In the genomic region with DNA sequence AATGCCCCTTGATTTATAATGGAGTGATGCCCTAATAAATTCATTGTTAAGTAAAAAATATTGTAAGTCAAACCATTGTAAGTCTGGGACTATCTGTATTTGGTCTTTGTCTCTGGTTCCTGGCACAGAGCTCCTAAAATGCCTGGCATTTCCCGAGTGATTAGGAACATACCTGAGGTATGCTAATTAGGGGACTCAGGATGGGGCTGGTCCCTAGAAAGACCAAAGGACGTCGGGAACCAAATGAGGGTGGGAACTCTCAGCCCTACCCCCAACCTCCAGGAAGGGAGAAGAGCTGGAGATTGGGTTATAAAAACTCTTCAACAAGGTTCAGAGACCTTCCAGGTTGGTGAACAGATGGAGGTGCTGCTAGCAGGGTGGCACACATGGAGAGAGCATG, we compare ENCODE assay signal across 21 cellular contexts.
"Had no signal": no experiment of that assay in that cellular context is flagged by ENCODE, and none has a peak within 500 bp of the region (broad histone marks: within the 10 kb centered on the region; RNA-seq: fewer than 3 reads in every experiment).

No MANE protein-coding gene starts in this region.

- H3K36me3 ChIP-seq: colonic mucosa, esophagus muscularis mucosa, gastroesophageal sphincter, heart left ventricle, left lung, lower lobe of right lung had no signal

- H3K4me2 ChIP-seq: hepatocyte had no signal

- DNase-seq: colonic mucosa; cortex of kidney; effector CD8-positive, alpha-beta T cell; effector memory CD8-positive, alpha-beta T cell; foreskin keratinocyte; heart left ventricle; hypothalamus; left cardiac atrium; left lung; left ventricle myocardium superior; lower lobe of right lung; mesenchymal stem cell; midbrain; naive thymus-derived CD4-positive, alpha-beta T cell had no signal

- H3K27ac ChIP-seq: colonic mucosa, esophagus muscularis mucosa, foreskin keratinocyte, gastroesophageal sphincter, heart left ventricle, hepatocyte, left lung, lower lobe of right lung had no signal

- FAIRE-seq: endothelial cell of umbilical vein, frontal cortex, islet of Langerhans, keratinocyte had no signal

- H3K4me3 ChIP-seq: colonic mucosa, esophagus muscularis mucosa, gastroesophageal sphincter, heart left ventricle, hepatocyte, left lung, lower lobe of right lung had no signal

- H3K4me1 ChIP-seq: colonic mucosa, esophagus muscularis mucosa, foreskin keratinocyte, gastroesophageal sphincter, heart left ventricle, left lung, lower lobe of right lung had no signal

- H3K9me3 ChIP-seq: colonic mucosa, heart left ventricle, lower lobe of right lung had no signal

- H3K79me2 ChIP-seq: hepatocyte had no signal

- H3K27me3 ChIP-seq: colonic mucosa, esophagus muscularis mucosa, foreskin keratinocyte, gastroesophageal sphincter, heart left ventricle, hepatocyte, left lung had no signal

- ATAC-seq: effector memory CD8-positive, alpha-beta T cell; foreskin keratinocyte; gastroesophageal sphincter; heart left ventricle; left cardiac atrium; left lung; left ventricle myocardium superior; lower lobe of right lung; naive thymus-derived CD4-positive, alpha-beta T cell had no signal

- H2AFZ ChIP-seq: hepatocyte had no signal
